In genomic region chr16:427295-427694, GRCh38 we compare ENCODE assay signal across 8 cellular contexts. TPM values are rescaled to one million over a fixed set of nuclear protein-coding genes. Genes with fewer than 3 reads are reported as not detected.
DNase-seq lines count a peak whose midpoint lies in the region; ATAC-seq and TF ChIP-seq lines count a peak whose summit lies in the region.

No MANE protein-coding gene starts in this region.

- POLR2A ChIA-PET in AG04449 (lab: Yijun Ruan, JAX): no interaction called here

- TF ChIP-seq CTCF in AG04449 (IDR thresholded peaks at IDR 0.05; ENCODE audit: insufficient read depth, low read length, missing control alignments) (no peak), breast epithelium (IDR thresholded peaks at IDR 0.05) (no peak)

- WGBS in HUES64: 89% methylated on average over 10 of the region's 10 CpGs

- H3K4me3 ChIP-seq in AG04449 (ENCODE audit: low read depth, low read length) (peak overlapping the region; percentile 73), HUES64 (ENCODE audit: low read length) (peak overlapping the region; percentile 79), breast epithelium (peak overlapping the region; percentile 64 to 87 (median 71)), muscle layer of colon (ENCODE audit: low read depth in 1 of 2, low read length in 2 of 2) (peak overlapping the region; percentile 20 to 64)

- H3K4me1 ChIP-seq in HUES64 (ENCODE audit: insufficient read depth, low read length) (peaks cover 5% of the 10 kb centered on the region; the same call in 1 of the 2 replicates), breast epithelium (peaks cover 0 to 8% of the 10 kb centered on the region in 2 donors), muscle layer of colon (ENCODE audit: insufficient read depth, low read length) (peaks cover 23% of the 10 kb centered on the region)

- H3K36me3 ChIP-seq in HUES64 (ENCODE audit: insufficient read depth, low read length) (no peaks in the 10 kb centered on the region), breast epithelium (no peaks in the 10 kb centered on the region), muscle layer of colon (ENCODE audit: insufficient read depth, low read length) (no peaks in the 10 kb centered on the region)

- H3K27me3 ChIP-seq in HUES64 (ENCODE audit: insufficient read depth, low read length): peaks cover 37% of the 10 kb centered on the region
- no peaks in the 10 kb centered on the region for H3K27me3 ChIP-seq in breast epithelium
- no peaks in the 10 kb centered on the region for H3K27me3 ChIP-seq in muscle layer of colon (ENCODE audit: control insufficient read depth in 1 of 2, insufficient read depth in 2 of 2, low read length in 2 of 2)

- CTCF ChIA-PET in AG04449 (lab: Yijun Ruan, JAX): no interaction called here

- no peak for ATAC-seq in GM21529 (IDR thresholded peaks at IDR 0.05; ENCODE audit: unreplicated experiment)

- H3K27ac ChIP-seq in HUES64 (ENCODE audit: low read depth, low read length) (no peak overlapping the region), breast epithelium (no peak overlapping the region), muscle layer of colon (ENCODE audit: low read depth, low read length) (no peak overlapping the region)

- no peak overlapping the region for H3K9ac ChIP-seq in HUES64 (ENCODE audit: low read depth, low read length)
- peak overlapping the region; percentile 53 for H3K9ac ChIP-seq in muscle layer of colon (ENCODE audit: low read length)

- H3K9me3 ChIP-seq in HUES64 (ENCODE audit: insufficient read depth, low read depth, low read length): no peaks in the 10 kb centered on the region
- no peaks in the 10 kb centered on the region for H3K9me3 ChIP-seq in breast epithelium
- H3K9me3 ChIP-seq in muscle layer of colon (ENCODE audit: low read length): no peaks in the 10 kb centered on the region

- intact Hi-C loops in breast epithelium (cut with DNase I; ENCODE audit: low total_unique reads): no loop called here

- DNase-seq in AG04449 (ENCODE audit: low read depth, low spot score) (no peak), breast epithelium (ENCODE audit: low spot score in 2 of 2) (no peak), H4 (ENCODE audit: low spot score) (no peak), NCI-H128 (lab: John Stamatoyannopoulos, UW; ENCODE audit: unreplicated experiment) (no peak), NCI-H524 treated with DMSO at 0.1 percent for 48 hours (lab: John Stamatoyannopoulos, UW) (no peak)

- no peak for TF ChIP-seq POLR2A in breast epithelium (IDR thresholded peaks at IDR 0.05)

RNA-seq across cellular contexts. Expression of gene RAB11FIP3, which starts 1.8 kb away (rescaled TPM):
- polyA plus RNA-seq in HUES64 (2013, experiment 1 of 2): 20.1 TPM
- 17.1 TPM for polyA plus RNA-seq in HUES64 (2013, experiment 2 of 2)
- 10 to 100 TPM; 22.0 to 44.6 (median 24.5) TPM for total RNA-seq in breast epithelium
- 5.4 and 11.5 TPM in 2 replicates for total RNA-seq in H4 (2014; rRNA removed; shearing (Covaris generic))

RNA-seq across cellular contexts. Expression of gene DECR2, which starts 25.6 kb away (rescaled TPM):
- polyA plus RNA-seq in HUES64 (2013, experiment 1 of 2): 12.8 TPM
- 15.0 TPM for polyA plus RNA-seq in HUES64 (2013, experiment 2 of 2)
- 10 to 100 TPM; 19.4 to 30.5 (median 28.7) TPM for total RNA-seq in breast epithelium
- total RNA-seq in H4 (2014; rRNA removed; shearing (Covaris generic)): 5.9 and 8.7 TPM in 2 replicates

RNA-seq across cellular contexts. Expression of gene NME4, which starts 30.3 kb away (rescaled TPM):
- polyA plus RNA-seq in HUES64 (2013, experiment 1 of 2): 240 TPM
- polyA plus RNA-seq in HUES64 (2013, experiment 2 of 2): 284 TPM
- total RNA-seq in breast epithelium: 100 to 1,000 TPM in 1 of 3 donors, 10 to 100 TPM in 2; 46.5 to 118 (median 78.0) TPM
- total RNA-seq in H4 (2014; rRNA removed; shearing (Covaris generic)): 87.5 and 95.3 TPM in 2 replicates

RNA-seq across cellular contexts. Expression of gene PGAP6, which starts 45.5 kb away (rescaled TPM):
- 50.5 TPM for polyA plus RNA-seq in HUES64 (2013, experiment 1 of 2)
- polyA plus RNA-seq in HUES64 (2013, experiment 2 of 2): 61.3 TPM
- 10 to 100 TPM; 24.5 to 49.5 (median 36.7) TPM for total RNA-seq in breast epithelium
- total RNA-seq in H4 (2014; rRNA removed; shearing (Covaris generic)): 13.7 and 15.9 TPM in 2 replicates

RNA-seq across cellular contexts. Expression of gene MRPL28, which starts 57.0 kb away (rescaled TPM):
- 82.0 TPM for polyA plus RNA-seq in HUES64 (2013, experiment 1 of 2)
- polyA plus RNA-seq in HUES64 (2013, experiment 2 of 2): 77.9 TPM
- 10 to 100 TPM; 67.0 to 78.7 (median 69.0) TPM for total RNA-seq in breast epithelium
- total RNA-seq in H4 (2014; rRNA removed; shearing (Covaris generic)): 159 and 167 TPM in 2 replicates
